In the genomic region with DNA sequence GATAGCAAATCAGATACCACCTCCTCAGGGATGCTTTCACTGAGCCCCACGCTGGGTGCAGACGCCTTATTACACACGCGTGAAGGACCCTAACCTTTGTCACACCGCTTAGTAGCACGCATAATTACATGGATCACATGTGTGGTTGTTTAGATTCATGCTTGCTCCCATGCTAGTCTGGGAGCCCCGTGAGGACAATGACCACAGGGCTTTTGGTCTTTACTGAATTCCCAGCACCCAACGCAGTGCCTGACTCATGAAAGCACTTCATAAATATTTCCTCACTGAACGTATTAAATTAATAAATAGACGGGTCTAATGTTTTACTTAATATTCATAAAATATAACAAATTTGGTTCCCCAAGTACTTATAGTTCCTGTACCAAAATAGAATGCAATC, we compare ENCODE assay signal across 23 cellular contexts.
"Had no signal": no experiment of that assay in that cellular context is flagged by ENCODE, and none has a peak within 500 bp of the region (broad histone marks: within the 10 kb centered on the region; RNA-seq: fewer than 3 reads in every experiment).

No MANE protein-coding gene starts in this region.

- H3K27ac ChIP-seq: coronary artery, dorsolateral prefrontal cortex, esophagus muscularis mucosa, foreskin keratinocyte, gastroesophageal sphincter, heart left ventricle, hepatocyte, left ventricle myocardium inferior, lower lobe of right lung had no signal

- DNase-seq: dermis blood vessel endothelial cell; dorsolateral prefrontal cortex; effector CD4-positive, alpha-beta T cell; effector memory CD4-positive, alpha-beta T cell; heart left ventricle; hypothalamus; immature natural killer cell; kidney; kidney glomerular epithelial cell; left colon; left ventricle myocardium inferior; lower lobe of right lung; midbrain; naive thymus-derived CD4-positive, alpha-beta T cell had no signal

- H2AFZ ChIP-seq: hepatocyte had no signal

- H3K36me3 Mint-ChIP-seq: immature natural killer cell; naive thymus-derived CD4-positive, alpha-beta T cell had no signal

- H3K4me1 Mint-ChIP-seq: immature natural killer cell; naive thymus-derived CD4-positive, alpha-beta T cell had no signal

- H3K79me2 ChIP-seq: hepatocyte had no signal

- H3K27me3 ChIP-seq: dorsolateral prefrontal cortex, foreskin keratinocyte, gastroesophageal sphincter, heart left ventricle, hepatocyte had no signal

- FAIRE-seq: colon, endothelial cell of umbilical vein, frontal cortex, kidney had no signal

- H3K36me3 ChIP-seq: esophagus muscularis mucosa, gastroesophageal sphincter, heart left ventricle, left ventricle myocardium inferior, lower lobe of right lung had no signal

- H3K4me2 ChIP-seq: hepatocyte had no signal

- H3K4me1 ChIP-seq: esophagus muscularis mucosa, foreskin keratinocyte, gastroesophageal sphincter had no signal

- ATAC-seq: gastroesophageal sphincter; heart left ventricle; left colon; left lobe of liver; lower lobe of right lung; naive thymus-derived CD4-positive, alpha-beta T cell had no signal

- H3K9me3 Mint-ChIP-seq: immature natural killer cell; naive thymus-derived CD4-positive, alpha-beta T cell had no signal

- H3K4me3 ChIP-seq: coronary artery, dorsolateral prefrontal cortex, esophagus muscularis mucosa, gastroesophageal sphincter, heart left ventricle, hepatocyte, left ventricle myocardium inferior, lower lobe of right lung had no signal

- H3K9me3 ChIP-seq: esophagus muscularis mucosa, gastroesophageal sphincter, heart left ventricle, left ventricle myocardium inferior, lower lobe of right lung had no signal

- H3K27ac Mint-ChIP-seq: immature natural killer cell; naive thymus-derived CD4-positive, alpha-beta T cell had no signal

- H3K4me3 Mint-ChIP-seq: immature natural killer cell; naive thymus-derived CD4-positive, alpha-beta T cell had no signal
